Comparison of ENCODE assay signal across 19 cellular contexts in genomic region chr20:18032977-18033892, GRCh38. TPM values are rescaled to one million over a fixed set of nuclear protein-coding genes. Genes with fewer than 3 reads are reported as not detected.
DNase-seq lines count a peak whose midpoint lies in the region; ATAC-seq and TF ChIP-seq lines count a peak whose summit lies in the region.
"Had no signal": no experiment of that assay in that cellular context is flagged by ENCODE, and none has a peak within 500 bp of the region (broad histone marks: within the 10 kb centered on the region; RNA-seq: fewer than 3 reads in every experiment).

No MANE protein-coding gene starts in this region.

- H3K4me3 ChIP-seq in GM23248 (no peak overlapping the region), Panc1 (ENCODE audit: low read depth in 2 of 2, low read length in 2 of 2) (no peak overlapping the region), neuronal stem cell (ENCODE audit: low read length in 2 of 2) (no peak overlapping the region)
- H3K4me3 ChIP-seq: coronary artery, thyroid gland had no signal

- peak; percentile 68 for ATAC-seq in Panc1
- ATAC-seq in stimulated activated memory B cell treated with anti-CD40 and anti-IgM and Interleukin-4, amounts not matched to agents 10 μg/mL and 1 μg/mL and 100 μg/mL, for 72 hours: no peak
- ATAC-seq: activated CD8-positive, alpha-beta T cell treated with anti-CD3 and anti-CD28 coated beads, Interleukin-2, amount 10 ng/mL, durations not matched to agents 7 days and 5 days; esophagus mucosa had no signal

- intact Hi-C loops in Panc1 (cut with micrococcal nuclease; ENCODE audit: unreplicated experiment): no loop called here

- H4K20me1 ChIP-seq in GM23248 (ENCODE audit: insufficient read depth): no peaks in the 10 kb centered on the region

- no peak overlapping the region for H4K8ac ChIP-seq in neuronal stem cell (ENCODE audit: low read depth, low read length)

- H3K23ac ChIP-seq in neuronal stem cell (ENCODE audit: low read depth, low read length, poor library complexity): no peak overlapping the region

- H2AFZ ChIP-seq in GM23248: no peak overlapping the region
- H2AFZ ChIP-seq in neuronal stem cell (ENCODE audit: low read length): no peak overlapping the region

- no peak overlapping the region for H3K4me3 Mint-ChIP-seq in stimulated activated memory B cell treated with anti-CD40 and anti-IgM and Interleukin-4, amounts not matched to agents 10 μg/mL and 1 μg/mL and 100 μg/mL, for 72 hours
- H3K4me3 Mint-ChIP-seq: activated CD8-positive, alpha-beta T cell treated with anti-CD3 and anti-CD28 coated beads, Interleukin-2, amount 10 ng/mL, durations not matched to agents 7 days and 5 days had no signal

- POLR2A ChIA-PET in Panc1 (lab: Charles Lee): no interaction called here

- no peak overlapping the region for H3K14ac ChIP-seq in neuronal stem cell (ENCODE audit: low read length)

- H2BK120ac ChIP-seq in neuronal stem cell (ENCODE audit: low read depth, low read length): no peak overlapping the region

- H3K9me3 Mint-ChIP-seq in stimulated activated memory B cell treated with anti-CD40 and anti-IgM and Interleukin-4, amounts not matched to agents 10 μg/mL and 1 μg/mL and 100 μg/mL, for 72 hours: peaks cover 3% of the 10 kb centered on the region

- H3K9me2 ChIP-seq in GM23248 (ENCODE audit: insufficient read depth): no peaks in the 10 kb centered on the region

- no peak overlapping the region for H3K27ac Mint-ChIP-seq in stimulated activated memory B cell treated with anti-CD40 and anti-IgM and Interleukin-4, amounts not matched to agents 10 μg/mL and 1 μg/mL and 100 μg/mL, for 72 hours
- H3K27ac Mint-ChIP-seq: activated CD8-positive, alpha-beta T cell treated with anti-CD3 and anti-CD28 coated beads, Interleukin-2, amount 10 ng/mL, durations not matched to agents 7 days and 5 days had no signal

- H3K79me2 ChIP-seq in GM23248 (ENCODE audit: insufficient read depth): no peaks in the 10 kb centered on the region

- no peaks in the 10 kb centered on the region for H3K4me1 Mint-ChIP-seq in stimulated activated memory B cell treated with anti-CD40 and anti-IgM and Interleukin-4, amounts not matched to agents 10 μg/mL and 1 μg/mL and 100 μg/mL, for 72 hours

- H3K4me2 ChIP-seq in GM23248 (ENCODE audit: unreplicated experiment) (no peak overlapping the region), neuronal stem cell (ENCODE audit: insufficient read depth, low read length, poor library complexity, severe bottlenecking) (no peak overlapping the region)

- no peak overlapping the region for H3K27ac ChIP-seq in GM23248
- H3K27ac ChIP-seq in Panc1 (ENCODE audit: low read length): no peak overlapping the region
- H3K27ac ChIP-seq in neuronal stem cell (replicated peaks; ENCODE audit: low read length): peak overlapping the region; percentile 61
- H3K27ac ChIP-seq: coronary artery, thyroid gland had no signal

- DNase-seq in GM23248: peak; percentile 12
- no peak for DNase-seq in Panc1 (ENCODE audit: low read depth, low spot score)
- peak; percentile 64 for DNase-seq in foreskin melanocyte
- peak; percentile 67 for DNase-seq in neuronal stem cell (ENCODE audit: low spot score)
- no peak for DNase-seq in activated CD4-positive, CD25-positive, alpha-beta regulatory T cell treated with anti-CD3 and anti-CD28 coated beads, Interleukin-2, amount 50 U/mL, for 72 hours
- DNase-seq in kidney glomerular epithelial cell (lab: John Stamatoyannopoulos, UW): no peak
- no peak for DNase-seq in stimulated activated CD4-positive, alpha-beta T cell treated with anti-CD3 and anti-CD28 coated beads, Interleukin-4, amount 100 ng/mL, for 1 hour
- DNase-seq: activated CD8-positive, alpha-beta T cell treated with anti-CD3 and anti-CD28 coated beads, Interleukin-2, amount 10 ng/mL, durations not matched to agents 7 days and 5 days; amygdala; hippocampal formation; KG1; NCI-H1417; right cardiac atrium; stimulated activated CD4-positive, alpha-beta T cell treated with anti-CD3 and anti-CD28 coated beads, Interleukin-4, amount 100 ng/mL, for 24 hours; thyroid gland had no signal

- no peak for TF ChIP-seq CTCF in Panc1 (IDR thresholded peaks at IDR 0.05)

- WGBS in GM23248 (ENCODE audit: low coverage in 1 of 2, low lambda C conversion rate in 2 of 2, missing lambda C conversion rate in 2 of 2), 2 experiments: 46% methylated on average over 17 of the region's 17 CpGs
- WGBS in neuronal stem cell (ENCODE audit: extremely low coverage in 2 of 2, insufficient read length in 2 of 2, insufficient replicate concordance in 1 of 2), 2 donors: no CpG with 5 or more reads among the region's 17 CpGs

- no peaks in the 10 kb centered on the region for H3K79me1 ChIP-seq in neuronal stem cell (ENCODE audit: low read depth, low read length)

- no peak overlapping the region for H4K91ac ChIP-seq in neuronal stem cell (ENCODE audit: low read depth, low read length, poor library complexity)

- peaks cover 39% of the 10 kb centered on the region for H3K27me3 Mint-ChIP-seq in stimulated activated memory B cell treated with anti-CD40 and anti-IgM and Interleukin-4, amounts not matched to agents 10 μg/mL and 1 μg/mL and 100 μg/mL, for 72 hours

- H2BK15ac ChIP-seq in neuronal stem cell (ENCODE audit: low read length): no peak overlapping the region

- H3K4me1 ChIP-seq in GM23248 (ENCODE audit: insufficient read depth): no peaks in the 10 kb centered on the region
- peaks cover 4% of the 10 kb centered on the region for H3K4me1 ChIP-seq in Panc1 (ENCODE audit: control insufficient read depth, insufficient read depth, low read length)
- H3K4me1 ChIP-seq in neuronal stem cell (ENCODE audit: control insufficient read depth in 2 of 2, insufficient read depth in 1 of 2, low read depth in 1 of 2, low read length in 2 of 2): peaks cover 0 to 19% of the 10 kb centered on the region in 2 donors
- H3K4me1 ChIP-seq: thyroid gland had no signal

- no peaks in the 10 kb centered on the region for H3F3A ChIP-seq in GM23248 (ENCODE audit: insufficient read depth)

- H3K18ac ChIP-seq in neuronal stem cell (ENCODE audit: low read length): peak overlapping the region; percentile 11

- no peaks in the 10 kb centered on the region for H3K36me3 Mint-ChIP-seq in stimulated activated memory B cell treated with anti-CD40 and anti-IgM and Interleukin-4, amounts not matched to agents 10 μg/mL and 1 μg/mL and 100 μg/mL, for 72 hours

- H3K4ac ChIP-seq in neuronal stem cell (ENCODE audit: low read length): no peak overlapping the region

- no peak overlapping the region for H2BK12ac ChIP-seq in neuronal stem cell (ENCODE audit: low read length)

- H3K27me3 ChIP-seq in GM23248 (replicated peaks; ENCODE audit: insufficient read depth): peaks cover 15% of the 10 kb centered on the region; the same call in 1 of the 2 replicates
- no peaks in the 10 kb centered on the region for H3K27me3 ChIP-seq in Panc1 (ENCODE audit: control insufficient read depth, insufficient read depth, low read length)
- peaks cover 0 to 62% (median 0%) of the 10 kb centered on the region in 3 experiments for H3K27me3 ChIP-seq in neuronal stem cell (ENCODE audit: control insufficient read depth in 3 of 3, insufficient read depth in 3 of 3, low read depth in 1 of 3, low read length in 3 of 3)
- H3K27me3 ChIP-seq: thyroid gland had no signal

- CTCF ChIA-PET in Panc1 (lab: Charles Lee): no interaction called here

- in situ Hi-C loops in GM23248 (cut with MboI): loop anchor here (25.0 kb wide), 1 partner anchor 229 kb away; no protein-coding TSS in a partner anchor
- in situ Hi-C loops in Panc1 (cut with HindIII; ENCODE audit: low pct_unique_long_range_greater_than_20kb, low sequenced_read_pairs): no loop called here

- no peak overlapping the region for H2AK5ac ChIP-seq in neuronal stem cell (ENCODE audit: low read depth, low read length)

- no TSS peak for BruUV-seq in Panc1 (replicated peaks; lab: Mats Ljungman, UMichigan)

- no peak overlapping the region for H2BK5ac ChIP-seq in neuronal stem cell (ENCODE audit: low read length)

- H3K9ac ChIP-seq in GM23248 (no peak overlapping the region), neuronal stem cell (ENCODE audit: low read depth, low read length, poor library complexity) (no peak overlapping the region)

- no peaks in the 10 kb centered on the region for H3K36me3 ChIP-seq in GM23248 (ENCODE audit: low read depth)
- H3K36me3 ChIP-seq in Panc1 (ENCODE audit: control insufficient read depth, insufficient read depth, low read length): no peaks in the 10 kb centered on the region
- H3K36me3 ChIP-seq in neuronal stem cell (replicated peaks in 1 of 2; ENCODE audit: control insufficient read depth in 2 of 2, insufficient read depth in 2 of 2, low read length in 2 of 2): no peaks in the 10 kb centered on the region
- H3K36me3 ChIP-seq: thyroid gland had no signal

- H3K9me3 ChIP-seq in GM23248 (ENCODE audit: low read depth): no peaks in the 10 kb centered on the region
- H3K9me3 ChIP-seq in Panc1 (ENCODE audit: control insufficient read depth, insufficient read depth, low read depth, low read length): no peaks in the 10 kb centered on the region
- H3K9me3 ChIP-seq in neuronal stem cell (replicated peaks in 1 of 2; ENCODE audit: control insufficient read depth in 2 of 2, insufficient read depth in 1 of 2, low read depth in 1 of 2, low read length in 2 of 2): no peaks in the 10 kb centered on the region
- H3K9me3 ChIP-seq: thyroid gland had no signal

RNA-seq across cellular contexts. Expression of gene OVOL2, which starts 24.5 kb away (rescaled TPM):
- not detected in 2 replicates for total RNA-seq in GM23248 (2014; rRNA removed; shearing (Covaris generic))
- not detected in 2 replicates for polyA plus RNA-seq in GM23248 (2016; fragmentation: Nextera tagmentation; extraction: Ambion mirVana)
- 0.77 TPM for total RNA-seq in Panc1 (2021; ENCODE audit: unreplicated experiment)
- polyA plus RNA-seq in Panc1 (2012; ENCODE audit: insufficient read length): 0.30 TPM
- polyA plus RNA-seq in neuronal stem cell (2013, experiment 1 of 2): not detected
- 0.03 TPM for polyA plus RNA-seq in neuronal stem cell (2013, experiment 2 of 2)
- total RNA-seq: activated CD8-positive, alpha-beta T cell treated with anti-CD3 and anti-CD28 coated beads, Interleukin-2, amount 10 ng/mL, durations not matched to agents 7 days and 5 days; right cardiac atrium had no signal
- polyA plus RNA-seq: neural cell, right cardiac atrium had no signal

Comparison
In these comparisons a context has a peak if more than half of its experiments do, and no peak if none do; other contexts are left out.
1. DNase-seq: peak in GM23248 (single experiment), foreskin melanocyte (single experiment) and neuronal stem cell (single experiment); none in Panc1 (single experiment), activated CD4-positive, CD25-positive, alpha-beta regulatory T cell treated with anti-CD3 and anti-CD28 coated beads, Interleukin-2, amount 50 U/mL, for 72 hours (single experiment), kidney glomerular epithelial cell (single experiment) and stimulated activated CD4-positive, alpha-beta T cell treated with anti-CD3 and anti-CD28 coated beads, Interleukin-4, amount 100 ng/mL, for 1 hour (single experiment).